Comparison of ENCODE assay signal across 11 cellular contexts in the genomic region with DNA sequence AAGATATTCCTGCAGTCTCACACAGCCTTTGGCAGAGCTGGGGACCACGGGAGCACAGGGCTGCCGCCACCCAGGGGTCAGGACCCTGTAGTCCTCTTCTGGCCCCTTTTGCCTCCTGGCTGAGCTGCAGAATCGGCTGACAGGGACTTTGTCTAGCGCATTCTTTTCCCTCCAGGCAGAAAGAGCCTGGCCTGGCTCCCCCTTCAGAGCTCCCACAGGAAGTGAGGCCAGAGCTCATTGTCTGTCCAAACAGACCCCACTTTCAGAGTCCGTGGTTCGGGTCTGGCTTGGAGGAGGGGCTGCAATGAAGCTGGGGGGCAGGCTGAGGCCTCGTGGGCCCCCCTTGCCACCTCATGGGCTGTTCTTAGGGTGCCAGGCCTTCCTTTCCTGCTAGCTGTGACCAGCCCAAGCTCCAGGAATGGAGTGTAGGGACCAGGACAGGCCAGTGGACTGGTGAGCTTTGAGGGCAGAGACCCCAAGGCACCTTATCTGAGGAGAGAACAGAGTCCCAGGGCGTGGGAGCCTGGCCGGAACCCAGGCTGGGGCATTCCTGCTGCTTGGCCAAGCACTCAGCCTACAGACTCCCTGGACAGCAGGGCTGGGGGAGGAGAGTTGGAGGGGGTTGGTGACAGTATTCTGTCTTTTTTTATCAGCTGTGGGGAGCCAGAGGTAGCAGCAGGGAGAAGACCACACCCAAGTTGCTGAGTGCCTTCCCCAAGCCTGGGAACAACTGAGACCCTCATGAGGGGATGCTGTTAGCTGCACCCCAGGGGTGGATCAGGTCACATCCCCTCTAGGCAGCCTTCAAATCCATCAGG. TPM values are rescaled to one million over a fixed set of nuclear protein-coding genes. Genes with fewer than 3 reads are reported as not detected.
DNase-seq lines count a peak whose midpoint lies in the region; ATAC-seq and TF ChIP-seq lines count a peak whose summit lies in the region.
"Had no signal": no experiment of that assay in that cellular context is flagged by ENCODE, and none has a peak within 500 bp of the region (broad histone marks: within the 10 kb centered on the region; RNA-seq: fewer than 3 reads in every experiment).

No MANE protein-coding gene starts in this region.

- no peak for ATAC-seq in activated T-helper 17 cell treated with anti-CD3 and anti-CD28 coated beads, Interleukin-2, amount 50 U/mL, for 72 hours (replicated peaks)
- ATAC-seq in HG02885 (IDR thresholded peaks at IDR 0.05; ENCODE audit: poor library complexity, unreplicated experiment) (no peak), GM18868 (IDR thresholded peaks at IDR 0.05; ENCODE audit: unreplicated experiment) (no peak)
- ATAC-seq: Panc1 had no signal

- no peaks in the 10 kb centered on the region for H3K36me3 Mint-ChIP-seq in activated T-helper 17 cell treated with anti-CD3 and anti-CD28 coated beads, Interleukin-2, amount 50 U/mL, for 72 hours (ENCODE audit: low read depth)
- H3K36me3 Mint-ChIP-seq: activated naive CD8-positive, alpha-beta T cell treated with anti-CD3 and anti-CD28 coated beads, Interleukin-2, amount 10 ng/mL, durations not matched to agents 7 days and 5 days had no signal

- H3K9ac ChIP-seq in iPS-15b (ENCODE audit: low read depth, low read length), result peak overlapping the region; percentile 54
- H3K9ac ChIP-seq in skeletal muscle satellite cell (ENCODE audit: low read depth, low read length), result no peak overlapping the region

- no peaks in the 10 kb centered on the region for H3K27me3 Mint-ChIP-seq in activated T-helper 17 cell treated with anti-CD3 and anti-CD28 coated beads, Interleukin-2, amount 50 U/mL, for 72 hours
- H3K27me3 Mint-ChIP-seq: activated naive CD8-positive, alpha-beta T cell treated with anti-CD3 and anti-CD28 coated beads, Interleukin-2, amount 10 ng/mL, durations not matched to agents 7 days and 5 days had no signal

- H3K4me2 ChIP-seq in skeletal muscle satellite cell (ENCODE audit: low read length), result peak overlapping the region; percentile 29

- no peak overlapping the region for H3K27ac Mint-ChIP-seq in activated T-helper 17 cell treated with anti-CD3 and anti-CD28 coated beads, Interleukin-2, amount 50 U/mL, for 72 hours
- H3K27ac Mint-ChIP-seq: activated naive CD8-positive, alpha-beta T cell treated with anti-CD3 and anti-CD28 coated beads, Interleukin-2, amount 10 ng/mL, durations not matched to agents 7 days and 5 days had no signal

- H3K4me1 ChIP-seq in iPS-15b (ENCODE audit: control insufficient read depth, insufficient read depth, low read length) (peaks cover 11% of the 10 kb centered on the region), skeletal muscle satellite cell (ENCODE audit: control insufficient read depth, insufficient read depth, low read length) (peaks cover 27% of the 10 kb centered on the region)

- peaks cover 8% of the 10 kb centered on the region for H3K27me3 ChIP-seq in iPS-15b (ENCODE audit: control insufficient read depth, insufficient read depth, low read length)
- H3K27me3 ChIP-seq in skeletal muscle satellite cell (ENCODE audit: control insufficient read depth, insufficient read depth, low read length), result peaks cover 20% of the 10 kb centered on the region

- no peaks in the 10 kb centered on the region for H3K9me3 Mint-ChIP-seq in activated T-helper 17 cell treated with anti-CD3 and anti-CD28 coated beads, Interleukin-2, amount 50 U/mL, for 72 hours
- H3K9me3 Mint-ChIP-seq: activated naive CD8-positive, alpha-beta T cell treated with anti-CD3 and anti-CD28 coated beads, Interleukin-2, amount 10 ng/mL, durations not matched to agents 7 days and 5 days had no signal

- no peaks in the 10 kb centered on the region for H3K9me3 ChIP-seq in iPS-15b (ENCODE audit: control insufficient read depth, insufficient read depth, low read length)
- H3K9me3 ChIP-seq in skeletal muscle satellite cell (replicated peaks; ENCODE audit: low read length), result no peaks in the 10 kb centered on the region
- H3K9me3 ChIP-seq: mucosa of descending colon had no signal

- H3K36me3 ChIP-seq in iPS-15b (ENCODE audit: control insufficient read depth, insufficient read depth, low read length) (peaks cover 19% of the 10 kb centered on the region), skeletal muscle satellite cell (ENCODE audit: insufficient read depth, low read length) (no peaks in the 10 kb centered on the region)

- TF ChIP-seq CTCF in GM20000 (IDR thresholded peaks at IDR 0.05; ENCODE audit: extremely low read depth, missing control alignments), result no peak

- H3K4me1 Mint-ChIP-seq in activated T-helper 17 cell treated with anti-CD3 and anti-CD28 coated beads, Interleukin-2, amount 50 U/mL, for 72 hours, result no peaks in the 10 kb centered on the region
- H3K4me1 Mint-ChIP-seq: activated naive CD8-positive, alpha-beta T cell treated with anti-CD3 and anti-CD28 coated beads, Interleukin-2, amount 10 ng/mL, durations not matched to agents 7 days and 5 days had no signal

- H3K4me3 ChIP-seq in iPS-15b (ENCODE audit: low read depth, low read length), result peak overlapping the region; percentile 13
- peak overlapping the region; percentile 19 for H3K4me3 ChIP-seq in skeletal muscle satellite cell (ENCODE audit: low read length)
- H3K4me3 ChIP-seq: mucosa of descending colon had no signal

- DNase-seq in GM20000 (ENCODE audit: low spot score), result peak; percentile 25
- peak; percentile 75 for DNase-seq in astrocyte of the hippocampus (ENCODE audit: low read depth, low spot score)
- DNase-seq in LoVo (ENCODE audit: low spot score), result no peak
- DNase-seq: activated naive CD8-positive, alpha-beta T cell treated with anti-CD3 and anti-CD28 coated beads, Interleukin-2, amount 10 ng/mL, durations not matched to agents 7 days and 5 days had no signal

- H3K4me3 Mint-ChIP-seq in activated T-helper 17 cell treated with anti-CD3 and anti-CD28 coated beads, Interleukin-2, amount 50 U/mL, for 72 hours, result no peak overlapping the region
- H3K4me3 Mint-ChIP-seq: activated naive CD8-positive, alpha-beta T cell treated with anti-CD3 and anti-CD28 coated beads, Interleukin-2, amount 10 ng/mL, durations not matched to agents 7 days and 5 days had no signal

RNA-seq across cellular contexts. Expression of a gene that starts 4.7 kb away (rescaled TPM):
- total RNA-seq in skeletal muscle satellite cell (2012; rRNA removed), result 0.25 and 0.44 TPM in 2 replicates
- 1 to 10 TPM in 1 of 2 donors, under 1 TPM in 1; 0.77 to 1.3 TPM for total RNA-seq in activated T-helper 17 cell treated with anti-CD3 and anti-CD28 coated beads, Interleukin-2, amount 50 U/mL, for 72 hours

RNA-seq across cellular contexts. Expression of a gene that starts 28.9 kb away (rescaled TPM):
- total RNA-seq in skeletal muscle satellite cell (2012; rRNA removed), result 9.4 TPM in 2 replicates
- total RNA-seq in activated T-helper 17 cell treated with anti-CD3 and anti-CD28 coated beads, Interleukin-2, amount 50 U/mL, for 72 hours, result 10 to 100 TPM; 17.5 to 20.3 TPM

RNA-seq across cellular contexts. Expression of a gene that starts 40.3 kb away (rescaled TPM):
- total RNA-seq in skeletal muscle satellite cell (2012; rRNA removed), result 199 and 255 TPM in 2 replicates
- total RNA-seq in activated T-helper 17 cell treated with anti-CD3 and anti-CD28 coated beads, Interleukin-2, amount 50 U/mL, for 72 hours, result 100 to 1,000 TPM; 116 to 168 TPM

RNA-seq across cellular contexts. Expression of a gene that starts 52.8 kb away (rescaled TPM):
- total RNA-seq in skeletal muscle satellite cell (2012; rRNA removed), result not detected in 2 replicates
- not detected for total RNA-seq in activated T-helper 17 cell treated with anti-CD3 and anti-CD28 coated beads, Interleukin-2, amount 50 U/mL, for 72 hours
- total RNA-seq: activated naive CD8-positive, alpha-beta T cell treated with anti-CD3 and anti-CD28 coated beads, Interleukin-2, amount 10 ng/mL, durations not matched to agents 7 days and 5 days; mucosa of descending colon had no signal
